ENCODE assay signal across 8 cellular contexts in the genomic region with DNA sequence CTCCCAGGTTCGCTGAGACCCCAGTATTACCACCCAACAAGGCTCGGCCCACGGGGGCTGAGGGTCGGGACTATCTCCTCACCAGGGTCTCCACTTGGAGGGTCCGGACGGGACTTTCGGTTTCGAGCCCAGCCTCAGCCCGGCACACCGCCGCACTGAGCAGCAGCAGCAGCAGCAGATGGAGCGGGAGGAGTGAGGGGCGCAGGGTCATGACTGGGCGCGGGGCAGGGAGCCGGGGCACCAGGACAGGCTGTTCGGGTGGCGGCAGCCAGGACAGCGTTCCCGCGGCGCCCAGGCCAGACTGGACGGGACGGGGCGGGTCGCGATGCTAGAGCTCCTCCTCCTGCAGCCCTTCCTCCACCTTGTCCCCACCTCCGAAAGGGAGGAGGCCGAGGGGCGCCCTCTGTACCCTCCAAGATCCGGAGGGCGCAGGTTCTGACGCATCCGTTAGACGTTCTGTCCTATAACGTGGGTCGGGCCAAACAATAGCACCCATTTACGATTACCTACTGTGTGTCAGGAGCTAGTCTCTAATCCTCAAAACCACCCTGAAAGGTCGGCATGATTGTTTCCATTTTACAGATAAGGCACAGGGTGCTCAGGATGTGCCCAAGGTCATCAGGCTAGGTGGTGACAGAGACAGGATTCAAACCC. TPM values are rescaled to one million over a fixed set of nuclear protein-coding genes. Genes with fewer than 3 reads are reported as not detected.
A peak's percentile ranks its signal among the peaks of the same experiment; 100 is the strongest.
DNase-seq lines count a peak whose midpoint lies in the region; ATAC-seq and TF ChIP-seq lines count a peak whose summit lies in the region.

A gene (minus strand): TSS at position 275 of the 654 bp plus-strand sequence. CDS start 64 bp downstream, at position 211.

- peaks cover 0 to 1% (median 0%) of the 10 kb centered on the region in 11 donors for H3K9me3 Mint-ChIP-seq in naive thymus-derived CD4-positive, alpha-beta T cell

- H3K4me3 Mint-ChIP-seq in naive thymus-derived CD4-positive, alpha-beta T cell: peak within 1 kb of the TSS; percentile 89 to 98 (median 93)

- H3K4me3 ChIP-seq in LNCaP clone FGC (ENCODE audit: low read depth, low read length): peak within 1 kb of the TSS; percentile 97
- H3K4me3 ChIP-seq in naive thymus-derived CD4-positive, alpha-beta T cell (ENCODE audit: low read length): peak within 1 kb of the TSS; percentile 72

- intact Hi-C loops in naive thymus-derived CD4-positive, alpha-beta T cell (cut with micrococcal nuclease): loop anchor here (1.0 to 2.0 kb wide), 5 partner anchors 9 to 61 kb away; a partner anchor contains a TSS

- peak within 1 kb of the TSS; percentile 74 to 98 (median 95) for H3K27ac Mint-ChIP-seq in naive thymus-derived CD4-positive, alpha-beta T cell

- H3K27me3 ChIP-seq in naive thymus-derived CD4-positive, alpha-beta T cell (ENCODE audit: control insufficient read depth in 2 of 2, insufficient read depth in 2 of 2, low read length in 2 of 2): no peaks in the 10 kb centered on the region

- peaks cover under 1 to 29% (median 16%) of the 10 kb centered on the region in 5 donors for H3K36me3 Mint-ChIP-seq in naive thymus-derived CD4-positive, alpha-beta T cell

- ATAC-seq in GM21717 (IDR thresholded peaks at IDR 0.05; ENCODE audit: unreplicated experiment) (peak; percentile 70), esophagus mucosa (peak; percentile 83)
- peak; percentile 87 for ATAC-seq in naive thymus-derived CD4-positive, alpha-beta T cell

- TF ChIP-seq CTCF in LNCaP clone FGC (IDR thresholded peaks at IDR 0.05; ENCODE audit: control insufficient read depth, extremely low read depth, insufficient read depth): no peak

- DNase-seq in D341Med (ENCODE audit: low spot score) (peak; percentile 72), LNCaP clone FGC (ENCODE audit: low read depth) (no peak), occipital lobe (lab: John Stamatoyannopoulos, UW) (no peak)
- DNase-seq in activated CD8-positive, alpha-beta memory T cell treated with anti-CD3 and anti-CD28 coated beads, Interleukin-2, amount 50 U/mL, for 48 hours: peak; percentile 87
- DNase-seq in naive thymus-derived CD4-positive, alpha-beta T cell: peak; percentile 39 to 78 (median 69)
- DNase-seq in stimulated activated naive CD4-positive, alpha-beta T cell treated with Interleukin-2 at 50 U/mL for 16 hours (lab: John Stamatoyannopoulos, UW): peak; percentile 77

- peaks cover 0 to 19% (median 6%) of the 10 kb centered on the region in 3 experiments for H3K36me3 ChIP-seq in naive thymus-derived CD4-positive, alpha-beta T cell (ENCODE audit: control insufficient read depth in 2 of 3, insufficient read depth in 3 of 3, low read length in 3 of 3)

- H3K27me3 Mint-ChIP-seq in naive thymus-derived CD4-positive, alpha-beta T cell: no peaks in the 10 kb centered on the region

- peaks cover 0 to 3% (median 0%) of the 10 kb centered on the region in 3 experiments for H3K9me3 ChIP-seq in naive thymus-derived CD4-positive, alpha-beta T cell (ENCODE audit: control insufficient read depth in 2 of 3, low read length in 3 of 3)

- peak within 1 kb of the TSS; percentile 99 for H3K27ac ChIP-seq in naive thymus-derived CD4-positive, alpha-beta T cell (ENCODE audit: low read depth, low read length)

- peaks cover 10 to 18% of the 10 kb centered on the region in 2 donors for H3K4me1 ChIP-seq in naive thymus-derived CD4-positive, alpha-beta T cell (ENCODE audit: control insufficient read depth in 2 of 2, insufficient read depth in 2 of 2, low read length in 2 of 2)

- CTCF ChIA-PET in naive thymus-derived CD4-positive, alpha-beta T cell (lab: Charles Lee): interaction anchor here (0.6 to 2.8 kb wide), 7 partner anchors 8 to 72 kb away, joined by 4 to 19 read pairs (median 7); a partner anchor contains a TSS

- H3K4me1 Mint-ChIP-seq in naive thymus-derived CD4-positive, alpha-beta T cell: peaks cover 18 to 52% (median 42%) of the 10 kb centered on the region in 7 donors

- POLR2A ChIA-PET in naive thymus-derived CD4-positive, alpha-beta T cell (lab: Charles Lee): interaction anchor here (0.9 to 5.7 kb wide), 11 partner anchors 8 to 243 kb away, joined by 3 to 18 read pairs (median 9); a partner anchor contains a TSS

RNA-seq across cellular contexts. Expression of the gene that starts here (rescaled TPM):
- total RNA-seq in esophagus mucosa (13.1 TPM), occipital lobe (3.6 TPM)
- 10 to 100 TPM; 40.3 to 55.7 (median 48.5) TPM for total RNA-seq in naive thymus-derived CD4-positive, alpha-beta T cell
- 10 to 100 TPM; 74.2 to 83.7 TPM for polyA plus RNA-seq in naive thymus-derived CD4-positive, alpha-beta T cell

Comparison
In these comparisons a context has a peak if more than half of its experiments do, and no peak if none do; other contexts are left out.
1. DNase-seq: peak in D341Med (single experiment), activated CD8-positive, alpha-beta memory T cell treated with anti-CD3 and anti-CD28 coated beads, Interleukin-2, amount 50 U/mL, for 48 hours (single experiment), naive thymus-derived CD4-positive, alpha-beta T cell (9 of 9) and stimulated activated naive CD4-positive, alpha-beta T cell treated with Interleukin-2 at 50 U/mL for 16 hours (single experiment); none in LNCaP clone FGC (single experiment) and occipital lobe (single experiment).
2. Peak in every context shown above with its lines, with median percentiles within 50 percentile points of each other: ATAC-seq.